In the genomic region with DNA sequence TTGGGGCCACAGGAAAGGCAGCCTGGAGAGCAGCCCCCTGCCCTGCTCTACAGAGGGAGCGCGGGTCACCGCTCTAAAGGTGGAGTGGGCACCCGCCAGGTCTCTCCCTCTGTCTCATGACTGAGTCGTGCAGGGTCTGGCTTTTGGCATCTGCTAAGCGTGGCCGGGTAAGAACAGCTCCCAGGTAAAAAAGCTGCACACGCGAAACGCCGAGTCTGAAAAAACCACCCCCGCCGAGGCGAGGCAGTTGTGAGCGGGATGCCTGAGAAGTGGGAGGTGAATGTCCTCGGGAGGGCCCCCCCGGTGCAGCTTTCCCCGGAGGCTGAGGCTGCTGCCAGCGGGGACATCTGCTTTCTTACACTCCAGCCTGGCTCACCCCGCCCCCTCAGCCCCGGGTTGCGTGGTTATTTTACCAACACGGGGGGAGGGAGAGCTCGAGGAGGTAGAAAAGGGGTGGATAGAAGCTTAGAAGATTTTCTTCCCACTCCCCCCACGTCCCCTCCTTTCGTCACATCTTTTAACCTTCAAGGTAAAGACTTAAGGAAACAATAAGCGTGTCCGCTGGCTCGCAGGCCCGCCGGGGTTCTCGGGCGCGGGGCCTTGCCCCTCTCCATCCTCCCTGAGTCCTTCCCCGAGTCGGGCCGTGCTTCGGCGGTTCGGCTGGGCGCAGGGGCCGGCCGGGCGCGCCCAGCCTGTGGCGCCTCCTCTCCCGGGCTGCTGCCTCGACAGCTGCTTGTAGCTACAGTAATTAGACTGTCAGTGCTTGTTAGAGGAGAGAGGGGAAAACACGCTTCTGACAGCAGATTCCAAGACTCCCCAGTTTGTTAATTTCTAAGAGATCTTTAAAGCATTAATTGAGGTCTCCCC, we compare ENCODE assay signal across 8 cellular contexts.
A peak's percentile ranks its signal among the peaks of the same experiment; 100 is the strongest.
DNase-seq lines count a peak whose midpoint lies in the region; ATAC-seq and TF ChIP-seq lines count a peak whose summit lies in the region.

No MANE protein-coding gene starts in this region.

- peaks cover 58% of the 10 kb centered on the region for H4K20me1 ChIP-seq in BLaER1
- no peaks in the 10 kb centered on the region for H4K20me1 ChIP-seq in hepatocyte (ENCODE audit: insufficient read depth, poor library complexity, severe bottlenecking)

- no peaks in the 10 kb centered on the region for H3K79me2 ChIP-seq in hepatocyte

- H3K4me2 ChIP-seq in BLaER1: peak overlapping the region; percentile 48
- peak overlapping the region; percentile 99 for H3K4me2 ChIP-seq in hepatocyte

- intact Hi-C loops in prostate gland (cut with DNase I): no loop called here

- H3K9ac ChIP-seq in BLaER1: no peak overlapping the region

- TF ChIP-seq CTCF in hepatocyte (IDR thresholded peaks at IDR 0.05; ENCODE audit: poor library complexity) (no peak), prostate gland (IDR thresholded peaks at IDR 0.05) (no peak)

- H3K9me2 ChIP-seq in hepatocyte (replicated peaks; ENCODE audit: insufficient read depth): no peaks in the 10 kb centered on the region

- H3K4me3 ChIP-seq in BLaER1 (peak overlapping the region; percentile 49), hepatocyte (peak overlapping the region; percentile 69), prostate gland (peak overlapping the region; percentile 43 to 45)

- ATAC-seq in GM19351 (IDR thresholded peaks at IDR 0.05; ENCODE audit: unreplicated experiment) (peak; percentile 46), HG03460 (IDR thresholded peaks at IDR 0.05; ENCODE audit: unreplicated experiment) (peak; percentile 43)

- H3K4me1 ChIP-seq in BLaER1 (no peaks in the 10 kb centered on the region), hepatocyte (ENCODE audit: insufficient read depth) (no peaks in the 10 kb centered on the region), prostate gland (replicated peaks) (no peaks in the 10 kb centered on the region)

- H2AFZ ChIP-seq in hepatocyte: peak overlapping the region; percentile 88

- peaks cover 21% of the 10 kb centered on the region for H3K9me3 ChIP-seq in BLaER1
- H3K9me3 ChIP-seq in hepatocyte (ENCODE audit: low read depth): no peaks in the 10 kb centered on the region
- no peaks in the 10 kb centered on the region for H3K9me3 ChIP-seq in prostate gland

- peak; percentile 48 for DNase-seq in SW480 (ENCODE audit: low spot score)
- DNase-seq in hepatocyte (ENCODE audit: low spot score): peak; percentile 54
- DNase-seq in prostate gland (ENCODE audit: low spot score): no peak
- no peak for DNase-seq in cortex of kidney (lab: John Stamatoyannopoulos, UW)

- no peak overlapping the region for H3K27ac ChIP-seq in BLaER1
- H3K27ac ChIP-seq in angular gyrus (ENCODE audit: low read depth, low read length): peak overlapping the region; percentile 83
- H3K27ac ChIP-seq in hepatocyte: no peak overlapping the region
- peak overlapping the region in 1 of 2 donors; percentile 3 for H3K27ac ChIP-seq in prostate gland

- peaks cover 69% of the 10 kb centered on the region for H3K27me3 ChIP-seq in BLaER1
- no peaks in the 10 kb centered on the region for H3K27me3 ChIP-seq in hepatocyte
- no peaks in the 10 kb centered on the region for H3K27me3 ChIP-seq in prostate gland (replicated peaks; ENCODE audit: insufficient read depth)

- peaks cover 11% of the 10 kb centered on the region for H3K36me3 ChIP-seq in BLaER1
- H3K36me3 ChIP-seq in hepatocyte (replicated peaks; ENCODE audit: insufficient read depth, low read depth): no peaks in the 10 kb centered on the region
- H3K36me3 ChIP-seq in prostate gland: no peaks in the 10 kb centered on the region

- WGBS in hepatocyte (ENCODE audit: low lambda C conversion rate, missing lambda C conversion rate): 2% methylated on average over 49 of the region's 49 CpGs
- WGBS in prostate gland: 8% methylated on average over 47 of the region's 49 CpGs

- TF ChIP-seq POLR2A in prostate gland (IDR thresholded peaks at IDR 0.05): no peak

Comparison
In these comparisons a context has a peak if more than half of its experiments do, and no peak if none do; other contexts are left out.
1. DNase-seq: peak in SW480 (single experiment) and hepatocyte (single experiment); none in prostate gland (single experiment) and cortex of kidney (single experiment).
2. Peak in every context shown above with its lines, with median percentiles within 50 percentile points of each other: H3K4me3 ChIP-seq.